Comparison of ENCODE assay signal across 17 cellular contexts in the genomic region with DNA sequence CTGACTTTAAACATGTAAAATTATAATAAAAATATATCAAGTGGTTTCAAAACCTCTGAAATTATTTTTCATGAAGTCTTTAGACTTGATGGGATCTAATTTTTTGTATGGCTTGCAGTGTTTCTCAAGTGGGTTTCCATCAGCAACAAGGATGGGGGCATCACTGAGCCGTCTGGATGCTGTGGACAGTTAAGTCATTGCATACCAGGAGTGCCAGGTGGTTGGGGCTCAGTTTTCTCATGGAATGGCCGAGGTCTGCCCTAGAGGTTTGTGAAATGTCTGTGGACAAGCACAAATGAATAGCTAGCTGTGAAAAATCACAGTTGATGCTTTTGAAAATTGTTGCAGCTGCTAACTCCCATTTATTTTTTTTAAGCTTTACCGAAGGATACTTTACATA. TPM values are rescaled to one million over a fixed set of nuclear protein-coding genes. Genes with fewer than 3 reads are reported as not detected.
DNase-seq lines count a peak whose midpoint lies in the region; ATAC-seq, FAIRE-seq and TF ChIP-seq lines count a peak whose summit lies in the region.
"Had no signal": no experiment of that assay in that cellular context is flagged by ENCODE, and none has a peak within 500 bp of the region (broad histone marks: within the 10 kb centered on the region; RNA-seq: fewer than 3 reads in every experiment).

No MANE protein-coding gene starts in this region.

- H3K36me3 ChIP-seq in mammary epithelial cell (ENCODE audit: insufficient read depth, low read length) (no peaks in the 10 kb centered on the region), left lung (no peaks in the 10 kb centered on the region)
- H3K36me3 ChIP-seq: gastroesophageal sphincter, SJSA1, tibial artery had no signal

- intact Hi-C loops in mammary epithelial cell (cut with micrococcal nuclease), result loop anchor here (5.0 to 10.0 kb wide), 2 partner anchors 33 to 145 kb away; no protein-coding TSS in a partner anchor
- intact Hi-C loops in MCF 10A (cut with micrococcal nuclease), result loop anchor here (5.0 kb wide), 1 partner anchor 198 kb away; no protein-coding TSS in a partner anchor
- intact Hi-C loops in left lung (cut with DNase I), result no loop called here

- H3K36me3 Mint-ChIP-seq in MCF 10A (ENCODE audit: insufficient read depth, unreplicated experiment) (peaks cover 8% of the 10 kb centered on the region), WTC11 (no peaks in the 10 kb centered on the region)

- POLR2A ChIA-PET in MCF 10A (lab: Yijun Ruan, JAX) (interaction anchor here (0.6 to 1.8 kb wide), 3 partner anchors 10 to 197 kb away, joined by 3 to 5 read pairs (median 3); no protein-coding TSS in a partner anchor), WTC11 (lab: Charles Lee) (no interaction called here)

- H3K9me3 ChIP-seq in mammary epithelial cell (replicated peaks; ENCODE audit: insufficient read depth, low read length) (no peaks in the 10 kb centered on the region), left lung (no peaks in the 10 kb centered on the region)
- H3K9me3 ChIP-seq: gastroesophageal sphincter, SJSA1, tibial artery had no signal

- H3K27ac ChIP-seq in mammary epithelial cell (ENCODE audit: insufficient read depth, low read depth, low read length), result no peak overlapping the region
- H3K27ac ChIP-seq in left lung, result no peak overlapping the region
- H3K27ac ChIP-seq: SJSA1 had no signal

- H3K4me3 ChIP-seq in mammary epithelial cell (replicated peaks in 1 of 3; ENCODE audit: insufficient read depth in 1 of 3, low read depth in 2 of 3, low read length in 3 of 3), result no peak overlapping the region
- no peak overlapping the region for H3K4me3 ChIP-seq in left lung

- in situ Hi-C loops in mammary epithelial cell (cut with MboI; ENCODE audit: low sequenced_read_pairs in 2 of 2), result no loop called here

- H3K9ac ChIP-seq in mammary epithelial cell (ENCODE audit: insufficient read depth, low read length), result no peak overlapping the region

- H3K4me2 ChIP-seq in mammary epithelial cell (ENCODE audit: insufficient read depth, low read depth, low read length), result peak overlapping the region; percentile 20

- no peaks in the 10 kb centered on the region for H3K27me3 ChIP-seq in mammary epithelial cell (ENCODE audit: insufficient read depth, low read length)
- H3K27me3 ChIP-seq in left lung, result peaks cover 0 to 34% of the 10 kb centered on the region in 2 donors
- H3K27me3 ChIP-seq: gastroesophageal sphincter, SJSA1, tibial artery had no signal

- H3K79me2 ChIP-seq in mammary epithelial cell (ENCODE audit: insufficient read depth, low read length), result peaks cover 37% of the 10 kb centered on the region

- H2AFZ ChIP-seq in mammary epithelial cell (ENCODE audit: low read depth, low read length), result no peak overlapping the region

- H3K9me3 Mint-ChIP-seq in MCF 10A (ENCODE audit: unreplicated experiment) (no peaks in the 10 kb centered on the region), WTC11 (no peaks in the 10 kb centered on the region)
- H3K9me3 Mint-ChIP-seq: activated B cell treated with CpG ODN at 0.5 μM for 24 hours, endodermal cell had no signal

- 45% methylated on average over 3 of the region's 3 CpGs for WGBS in mammary epithelial cell (ENCODE audit: low coverage, missing lambda C conversion rate)

- H3K27me3 Mint-ChIP-seq in MCF 10A (ENCODE audit: insufficient read depth, unreplicated experiment) (peaks cover 18% of the 10 kb centered on the region), WTC11 (ENCODE audit: low read depth) (peaks cover 32% of the 10 kb centered on the region)
- H3K27me3 Mint-ChIP-seq: activated B cell treated with CpG ODN at 0.5 μM for 24 hours had no signal

- ATAC-seq in WTC11 (no peak), HG03045 (IDR thresholded peaks at IDR 0.05; ENCODE audit: unreplicated experiment) (no peak), left lung (no peak)
- ATAC-seq: gastroesophageal sphincter, left colon had no signal

- H3K4me1 ChIP-seq in mammary epithelial cell (ENCODE audit: insufficient read depth, low read length) (peaks cover 27% of the 10 kb centered on the region), left lung (peaks cover 0 to 19% of the 10 kb centered on the region in 2 donors)

- dilution Hi-C loops in mammary epithelial cell (cut with HindIII; ENCODE audit: low sequenced_read_pairs), result no loop called here

- FAIRE-seq in RCC 7860 (lab: Jason Lieb, UNC), result no peak

- no peaks in the 10 kb centered on the region for H4K20me1 ChIP-seq in mammary epithelial cell (ENCODE audit: insufficient read depth, low read length)

- TF ChIP-seq CTCF in mammary epithelial cell (conservative IDR thresholded peaks at IDR 0.05 in 1 of 2, IDR thresholded peaks at IDR 0.05 in 1 of 2; ENCODE audit: extremely low read depth in 1 of 2, insufficient read depth in 1 of 2, low read depth in 1 of 2, low read length in 2 of 2), result no peak
- TF ChIP-seq CTCF in MCF 10A (IDR thresholded peaks at IDR 0.05; ENCODE audit: unreplicated experiment), result no peak
- TF ChIP-seq CTCF in WTC11 (IDR thresholded peaks at IDR 0.05), result no peak
- no peak for TF ChIP-seq CTCF in left lung (IDR thresholded peaks at IDR 0.05)

- CTCF ChIA-PET in mammary epithelial cell (lab: Charles Lee; ENCODE audit: low non-redundant PET), result no interaction called here
- CTCF ChIA-PET in MCF 10A (lab: Yijun Ruan, JAX), result interaction anchor here (0.6 to 1.1 kb wide), 3 partner anchors 16 to 250 kb away, joined by 3 to 4 read pairs (median 3); no protein-coding TSS in a partner anchor
- CTCF ChIA-PET in WTC11 (lab: Charles Lee), result interaction anchor here (0.7 kb wide), 1 partner anchor 32 kb away, joined by 3 read pairs; no protein-coding TSS in a partner anchor

- no TSS peak for BruUV-seq in mammary epithelial cell (replicated peaks; lab: Mats Ljungman, UMichigan)
- no TSS peak for BruUV-seq in MCF 10A (replicated peaks; lab: Mats Ljungman, UMichigan)

- H3K27ac Mint-ChIP-seq in MCF 10A (ENCODE audit: low read depth, unreplicated experiment) (no peak overlapping the region), WTC11 (no peak overlapping the region)
- H3K27ac Mint-ChIP-seq: endodermal cell had no signal

- H3K4me1 Mint-ChIP-seq in MCF 10A (ENCODE audit: insufficient read depth, unreplicated experiment) (peaks cover 12% of the 10 kb centered on the region), WTC11 (peaks cover 20% of the 10 kb centered on the region)

- H3K4me3 Mint-ChIP-seq in MCF 10A (ENCODE audit: unreplicated experiment) (no peak overlapping the region), WTC11 (no peak overlapping the region)

- DNase-seq in mammary epithelial cell (no peak), MCF 10A (ENCODE audit: unreplicated experiment) (no peak), RCC 7860 (ENCODE audit: low spot score) (peak; percentile 19), islet precursor cell (peak; percentile 63), WTC11 (ENCODE audit: low spot score) (no peak), GOT3 (lab: John Stamatoyannopoulos, UW) (no peak), left lung (no peak)
- DNase-seq: activated B cell treated with CpG ODN at 0.5 μM for 24 hours, activated T-cell treated with anti-CD3 and anti-CD28 coated beads for 4 hours, endodermal cell, GDM1, left colon, NCI-H146, tibial artery had no signal

TF ChIP-seq in WTC11, 78 proteins besides CTCF, POLR2A, EP300 and RAD21 (continues in another document):
- TF ChIP-seq, protein P1, sequence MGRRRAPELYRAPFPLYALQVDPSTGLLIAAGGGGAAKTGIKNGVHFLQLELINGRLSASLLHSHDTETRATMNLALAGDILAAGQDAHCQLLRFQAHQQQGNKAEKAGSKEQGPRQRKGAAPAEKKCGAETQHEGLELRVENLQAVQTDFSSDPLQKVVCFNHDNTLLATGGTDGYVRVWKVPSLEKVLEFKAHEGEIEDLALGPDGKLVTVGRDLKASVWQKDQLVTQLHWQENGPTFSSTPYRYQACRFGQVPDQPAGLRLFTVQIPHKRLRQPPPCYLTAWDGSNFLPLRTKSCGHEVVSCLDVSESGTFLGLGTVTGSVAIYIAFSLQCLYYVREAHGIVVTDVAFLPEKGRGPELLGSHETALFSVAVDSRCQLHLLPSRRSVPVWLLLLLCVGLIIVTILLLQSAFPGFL (CRISPR knock-in tag; IDR thresholded peaks at IDR 0.05; ENCODE audit: borderline replicate concordance), result no peak
- TF ChIP-seq, protein P2, sequence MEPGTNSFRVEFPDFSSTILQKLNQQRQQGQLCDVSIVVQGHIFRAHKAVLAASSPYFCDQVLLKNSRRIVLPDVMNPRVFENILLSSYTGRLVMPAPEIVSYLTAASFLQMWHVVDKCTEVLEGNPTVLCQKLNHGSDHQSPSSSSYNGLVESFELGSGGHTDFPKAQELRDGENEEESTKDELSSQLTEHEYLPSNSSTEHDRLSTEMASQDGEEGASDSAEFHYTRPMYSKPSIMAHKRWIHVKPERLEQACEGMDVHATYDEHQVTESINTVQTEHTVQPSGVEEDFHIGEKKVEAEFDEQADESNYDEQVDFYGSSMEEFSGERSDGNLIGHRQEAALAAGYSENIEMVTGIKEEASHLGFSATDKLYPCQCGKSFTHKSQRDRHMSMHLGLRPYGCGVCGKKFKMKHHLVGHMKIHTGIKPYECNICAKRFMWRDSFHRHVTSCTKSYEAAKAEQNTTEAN (CRISPR knock-in tag; IDR thresholded peaks at IDR 0.05), result no peak
- TF ChIP-seq, protein P3, sequence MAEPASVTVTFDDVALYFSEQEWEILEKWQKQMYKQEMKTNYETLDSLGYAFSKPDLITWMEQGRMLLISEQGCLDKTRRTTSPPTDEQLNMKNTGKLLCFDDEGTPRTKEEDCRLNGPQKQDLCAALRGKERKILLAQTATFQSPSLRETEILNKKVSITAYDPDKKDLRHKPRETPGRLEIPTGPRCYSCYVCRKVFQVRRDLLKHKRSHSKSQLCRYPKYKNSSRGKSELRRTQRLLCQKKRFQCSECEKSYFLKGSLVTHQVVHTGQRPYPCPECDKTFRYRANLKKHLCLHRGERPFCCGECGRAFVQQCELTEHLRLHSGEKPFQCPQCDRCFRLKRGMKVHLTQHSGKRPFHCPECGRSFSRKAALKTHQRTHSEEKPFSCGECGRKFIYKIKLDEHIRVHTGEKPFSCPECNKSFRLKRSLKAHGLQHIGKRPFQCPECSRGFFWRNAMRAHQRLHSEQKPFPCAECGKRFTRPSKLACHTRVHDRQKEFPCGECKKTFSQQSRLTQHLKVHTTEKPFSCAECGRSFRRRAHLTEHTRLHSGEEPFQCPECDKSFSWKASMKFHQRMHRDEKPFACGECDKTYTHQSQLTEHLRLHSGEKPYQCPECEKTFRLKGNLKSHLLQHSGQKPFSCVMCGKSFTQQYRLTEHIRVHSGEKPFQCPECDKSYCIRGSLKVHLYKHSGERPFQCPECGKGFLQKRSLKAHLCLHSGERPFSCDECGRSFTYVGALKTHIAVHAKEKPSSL (CRISPR knock-in tag; conservative IDR thresholded peaks at IDR 0.05), result no peak

RNA-seq across cellular contexts. Expression of a gene that starts 1.7 kb away (rescaled TPM):
- total RNA-seq in mammary epithelial cell (10 to 100 TPM in 1 of 2 donors, 1 to 10 TPM in 1; 3.3 to 13.1 TPM), MCF 10A (2022) (16.5 and 17.1 TPM in 2 replicates), WTC11 (2021) (10.4 to 13.0 TPM (median 10.5 TPM) in 3 replicates), left lung (1 to 10 TPM; 5.3 TPM)
- polyA plus RNA-seq in mammary epithelial cell, result 3.7 TPM
- polyA minus RNA-seq in mammary epithelial cell, result not detected

RNA-seq across cellular contexts. Expression of a gene that starts 32.4 kb away (rescaled TPM):
- total RNA-seq in mammary epithelial cell, result 10 to 100 TPM; 50.5 to 55.8 TPM
- polyA plus RNA-seq in mammary epithelial cell, result 34.8 TPM
- polyA minus RNA-seq in mammary epithelial cell, result 47.1 TPM
- 56.7 and 77.2 TPM in 2 replicates for total RNA-seq in MCF 10A (2022)
- 73.9 to 109 TPM (median 76.0 TPM) in 3 replicates for total RNA-seq in WTC11 (2021)
- 10 to 100 TPM; 30.3 to 39.8 TPM for total RNA-seq in left lung

Comparison
In these comparisons a context has a peak if more than half of its experiments do, and no peak if none do; other contexts are left out.
1. DNase-seq: peak in RCC 7860 (single experiment) and islet precursor cell (single experiment); none in mammary epithelial cell (single experiment), MCF 10A (single experiment), WTC11 (single experiment), GOT3 (single experiment) and left lung (0 of 2).
2. intact Hi-C loops: an anchor here in mammary epithelial cell (5.0 to 10.0 kb wide) and MCF 10A (5.0 kb wide); none called in left lung.